15 cellular contexts compared by ENCODE assay signal in genomic region chr13:80011448-80012212, GRCh38.
A peak's percentile ranks its signal among the peaks of the same experiment; 100 is the strongest.
DNase-seq lines count a peak whose midpoint lies in the region; TF ChIP-seq lines count a peak whose summit lies in the region.
"Had no signal": no experiment of that assay in that cellular context is flagged by ENCODE, and none has a peak within 500 bp of the region (broad histone marks: within the 10 kb centered on the region; RNA-seq: fewer than 3 reads in every experiment).

No MANE protein-coding gene starts in this region.

- no peak overlapping the region for H3K14ac ChIP-seq in mesenchymal stem cell (ENCODE audit: low read length in 2 of 2)

- H3K36me3 ChIP-seq in endodermal cell (ENCODE audit: control insufficient read depth, insufficient read depth, low read length) (no peaks in the 10 kb centered on the region), mesenchymal stem cell (ENCODE audit: control insufficient read depth in 1 of 2, insufficient read depth in 2 of 2, low read depth in 1 of 2, low read length in 2 of 2) (no peaks in the 10 kb centered on the region), vagina (no peaks in the 10 kb centered on the region)
- H3K36me3 ChIP-seq: cardiac muscle cell had no signal

- peaks cover 12% of the 10 kb centered on the region for H3K4me1 Mint-ChIP-seq in endodermal cell

- H3K27me3 Mint-ChIP-seq in endodermal cell (ENCODE audit: insufficient read depth), result no peaks in the 10 kb centered on the region
- H3K27me3 Mint-ChIP-seq: activated CD8-positive, alpha-beta T cell treated with anti-CD3 and anti-CD28 coated beads for 36 hours had no signal

- H3K27ac Mint-ChIP-seq in endodermal cell, result no peak overlapping the region
- H3K27ac Mint-ChIP-seq: activated CD8-positive, alpha-beta T cell treated with anti-CD3 and anti-CD28 coated beads for 36 hours had no signal

- peak overlapping the region; percentile 12 for H4K8ac ChIP-seq in mesenchymal stem cell (ENCODE audit: low read length)

- DNase-seq in RPMI7951 (ENCODE audit: low read depth) (peak; percentile 64), endodermal cell (no peak), mesenchymal stem cell (no peak), substantia nigra (lab: John Stamatoyannopoulos, UW) (peak in 7 of 49 donors; percentile 8 to 73 (median 32)), NCI-H2171 (lab: John Stamatoyannopoulos, UW) (no peak), NCI-H187 treated with DMSO at 0.1 percent for 48 hours (lab: John Stamatoyannopoulos, UW) (no peak), vagina (ENCODE audit: extremely low spot score in 2 of 2) (no peak), NOMO-1 treated with dmso at 0.1 percent for 144 hours (lab: John Stamatoyannopoulos, UW; ENCODE audit: unreplicated experiment) (no peak)
- DNase-seq: activated CD8-positive, alpha-beta T cell treated with anti-CD3 and anti-CD28 coated beads for 36 hours; GDM1; NCI-H510A; T1000 had no signal

- H3K27me3 ChIP-seq in endodermal cell (ENCODE audit: control insufficient read depth, insufficient read depth, low read length, poor library complexity, severe bottlenecking) (no peaks in the 10 kb centered on the region), mesenchymal stem cell (ENCODE audit: control insufficient read depth in 1 of 2, insufficient read depth in 1 of 2, low read length in 2 of 2) (no peaks in the 10 kb centered on the region), vagina (no peaks in the 10 kb centered on the region)
- H3K27me3 ChIP-seq: cardiac muscle cell had no signal

- H3K36me3 Mint-ChIP-seq in endodermal cell (ENCODE audit: low read depth), result no peaks in the 10 kb centered on the region

- H2BK15ac ChIP-seq in mesenchymal stem cell (ENCODE audit: low read depth, poor library complexity, severe bottlenecking), result no peak overlapping the region

- H3K4me2 ChIP-seq in mesenchymal stem cell (ENCODE audit: low read length, poor library complexity, severe bottlenecking), result no peak overlapping the region

- 81 to 82% methylated on average over 3 to 5 of the region's 5 CpGs for WGBS in endodermal cell (ENCODE audit: insufficient coverage in 1 of 2, insufficient read length in 1 of 2), 2 experiments
- 68% methylated on average over 5 of the region's 5 CpGs for WGBS in mesenchymal stem cell

- peaks cover 12% of the 10 kb centered on the region for H3K9me3 ChIP-seq in endodermal cell (ENCODE audit: control insufficient read depth, low read length)
- no peaks in the 10 kb centered on the region for H3K9me3 ChIP-seq in mesenchymal stem cell (ENCODE audit: control insufficient read depth, low read length)
- no peaks in the 10 kb centered on the region for H3K9me3 ChIP-seq in vagina

- H3K4me3 Mint-ChIP-seq in endodermal cell, result no peak overlapping the region
- H3K4me3 Mint-ChIP-seq: activated CD8-positive, alpha-beta T cell treated with anti-CD3 and anti-CD28 coated beads for 36 hours had no signal

- H3K4me1 ChIP-seq in endodermal cell (ENCODE audit: control insufficient read depth, insufficient read depth, low read length) (peaks cover 3% of the 10 kb centered on the region), mesenchymal stem cell (ENCODE audit: control insufficient read depth, insufficient read depth, low read depth, low read length) (peaks cover 6% of the 10 kb centered on the region), vagina (peaks cover 6% of the 10 kb centered on the region)

- H3K27ac ChIP-seq in endodermal cell (ENCODE audit: low read depth, low read length) (peak overlapping the region; percentile 81), mesenchymal stem cell (ENCODE audit: low read length, poor library complexity, severe bottlenecking) (no peak overlapping the region), substantia nigra (ENCODE audit: low read depth, low read length, poor library complexity, severe bottlenecking) (peak overlapping the region; percentile 83), vagina (no peak overlapping the region)
- H3K27ac ChIP-seq: cardiac muscle cell, RWPE1 had no signal

- H2AK5ac ChIP-seq in mesenchymal stem cell (ENCODE audit: low read length, severe bottlenecking), result peak overlapping the region; percentile 6

- H4K91ac ChIP-seq in mesenchymal stem cell (ENCODE audit: low read length), result no peak overlapping the region

- H2BK12ac ChIP-seq in mesenchymal stem cell (ENCODE audit: low read length in 2 of 2), result no peak overlapping the region

- no peak overlapping the region for H2BK5ac ChIP-seq in mesenchymal stem cell (ENCODE audit: low read depth, low read length, poor library complexity, severe bottlenecking)

- H3K4me3 ChIP-seq in endodermal cell (ENCODE audit: low read length) (no peak overlapping the region), mesenchymal stem cell (ENCODE audit: insufficient read depth in 1 of 2, low read depth in 1 of 2, low read length in 2 of 2) (peak overlapping the region in 1 of 2 experiments; percentile 40), vagina (no peak overlapping the region)
- H3K4me3 ChIP-seq: cardiac muscle cell, skin epidermis had no signal

- H2BK120ac ChIP-seq in mesenchymal stem cell (ENCODE audit: low read depth, low read length), result no peak overlapping the region

- H3K18ac ChIP-seq in mesenchymal stem cell (ENCODE audit: low read depth in 1 of 2, low read length in 2 of 2), result peak overlapping the region in 1 of 2 experiments; percentile 5

- intact Hi-C loops in vagina (cut with DNase I), result no loop called here

- no peak for TF ChIP-seq CTCF in endodermal cell (conservative IDR thresholded peaks at IDR 0.05)
- no peak for TF ChIP-seq CTCF in vagina (IDR thresholded peaks at IDR 0.05)

- TF ChIP-seq POLR2A in vagina (IDR thresholded peaks at IDR 0.05), result no peak

- no peak overlapping the region for H3K23ac ChIP-seq in mesenchymal stem cell (ENCODE audit: low read length in 2 of 2)

- H3K4ac ChIP-seq in mesenchymal stem cell (ENCODE audit: low read depth in 1 of 2, low read length in 2 of 2), result no peak overlapping the region

- H3K9ac ChIP-seq in endodermal cell (ENCODE audit: extremely low read depth, low read length, poor library complexity, severe bottlenecking) (no peak overlapping the region), mesenchymal stem cell (ENCODE audit: low read length) (peak overlapping the region; percentile 20)

- H2AFZ ChIP-seq in mesenchymal stem cell (ENCODE audit: low read depth, low read length), result no peak overlapping the region

- H3K79me1 ChIP-seq in mesenchymal stem cell (replicated peaks; ENCODE audit: low read length, poor library complexity, severe bottlenecking), result no peaks in the 10 kb centered on the region

- no peaks in the 10 kb centered on the region for H3K9me3 Mint-ChIP-seq in endodermal cell
- H3K9me3 Mint-ChIP-seq: activated CD8-positive, alpha-beta T cell treated with anti-CD3 and anti-CD28 coated beads for 36 hours had no signal

Comparison
In these comparisons a context has a peak if more than half of its experiments do, and no peak if none do; other contexts are left out.
1. H3K27ac ChIP-seq: peak in endodermal cell (single experiment) and substantia nigra (single experiment); none in mesenchymal stem cell (single experiment) and vagina (single experiment).